In genomic region chr10:45972106-45972812, GRCh38 we compare ENCODE assay signal across 8 cellular contexts. TPM values are rescaled to one million over a fixed set of nuclear protein-coding genes. Genes with fewer than 3 reads are reported as not detected.
DNase-seq lines count a peak whose midpoint lies in the region; ATAC-seq and TF ChIP-seq lines count a peak whose summit lies in the region.
"Not testable (repeated sequence)": the region's sequence is repeated elsewhere in the genome, so short reads cannot be mapped to it uniquely, and the experiment has no call there.

A gene with protein sequence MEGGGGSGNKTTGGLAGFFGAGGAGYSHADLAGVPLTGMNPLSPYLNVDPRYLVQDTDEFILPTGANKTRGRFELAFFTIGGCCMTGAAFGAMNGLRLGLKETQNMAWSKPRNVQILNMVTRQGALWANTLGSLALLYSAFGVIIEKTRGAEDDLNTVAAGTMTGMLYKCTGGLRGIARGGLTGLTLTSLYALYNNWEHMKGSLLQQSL (plus strand): TSS chr10:45972489. CDS start chr10:45972625, 136 bp downstream.

- peak; percentile 89 to 94 for ATAC-seq in CD4-positive, CD25-positive, alpha-beta regulatory T cell (ENCODE audit: low read depth in 2 of 2)
- ATAC-seq in GM19452 (IDR thresholded peaks at IDR 0.05; ENCODE audit: unreplicated experiment) (peak; percentile 72), lower lobe of right lung (peak; percentile 98 to 99)

- not testable (repeated sequence) for H3K36me3 ChIP-seq in CD4-positive, CD25-positive, alpha-beta regulatory T cell (ENCODE audit: control insufficient read depth, insufficient read depth, low read length); lower lobe of right lung

- not testable (repeated sequence) for H3K27me3 Mint-ChIP-seq in CD4-positive, CD25-positive, alpha-beta regulatory T cell

- not testable (repeated sequence) for H3K27me3 ChIP-seq in CD4-positive, CD25-positive, alpha-beta regulatory T cell (ENCODE audit: control insufficient read depth, insufficient read depth, low read length); lower lobe of right lung (ENCODE audit: low read depth)

- TF ChIP-seq CTCF in lower lobe of right lung (IDR thresholded peaks at IDR 0.05), result not testable (repeated sequence)

- peak within 1 kb of the TSS; percentile 66 for H3K27ac ChIP-seq in CD4-positive, CD25-positive, alpha-beta regulatory T cell (ENCODE audit: insufficient read depth, low read length, poor library complexity, severe bottlenecking)
- H3K27ac ChIP-seq in lower lobe of right lung, result peak within 1 kb of the TSS; percentile 79

- peaks cover 13 to 59% (median 39%) of the 10 kb centered on the region in 4 donors for H3K4me1 Mint-ChIP-seq in CD4-positive, CD25-positive, alpha-beta regulatory T cell

- DNase-seq in CD4-positive, CD25-positive, alpha-beta regulatory T cell, result peak; percentile 84 to 91 (median 89)
- peak; percentile 89 for DNase-seq in HK-2 (ENCODE audit: unreplicated experiment)
- peak; percentile 63 for DNase-seq in NK-92 treated with Interleukin-12 subunit alpha and Interleukin-12 subunit beta, amount 100 ng/mL, for 24 hours (lab: John Stamatoyannopoulos, UW)
- DNase-seq in activated CD8-positive, alpha-beta memory T cell treated with anti-CD3 and anti-CD28 coated beads for 24 hours, result peak; percentile 95
- peak; percentile 86 for DNase-seq in effector CD4-positive, alpha-beta T cell
- DNase-seq in lower lobe of right lung, result peak; percentile 92
- DNase-seq in stimulated activated CD4-positive, alpha-beta T cell treated with anti-CD3 and anti-CD28 coated beads, Interleukin-4, amount 100 ng/mL, for 24 hours, result peak; percentile 87

- not testable (repeated sequence) for H3K9me3 Mint-ChIP-seq in CD4-positive, CD25-positive, alpha-beta regulatory T cell

- H3K36me3 Mint-ChIP-seq in CD4-positive, CD25-positive, alpha-beta regulatory T cell, result not testable (repeated sequence)

- intact Hi-C loops in lower lobe of right lung (cut with DNase I), result not testable (repeated sequence)

- peak within 1 kb of the TSS; percentile 90 to 98 (median 97) for H3K27ac Mint-ChIP-seq in CD4-positive, CD25-positive, alpha-beta regulatory T cell

- H3K4me3 ChIP-seq in CD4-positive, CD25-positive, alpha-beta regulatory T cell (ENCODE audit: low read depth, low read length), result peak within 1 kb of the TSS; percentile 93
- peak within 1 kb of the TSS; percentile 84 for H3K4me3 ChIP-seq in lower lobe of right lung

- H3K4me3 Mint-ChIP-seq in CD4-positive, CD25-positive, alpha-beta regulatory T cell, result peak within 1 kb of the TSS; percentile 95 to 100 (median 98)

- not testable (repeated sequence) for H3K9me3 ChIP-seq in CD4-positive, CD25-positive, alpha-beta regulatory T cell (ENCODE audit: control insufficient read depth in 2 of 2, low read length in 2 of 2); lower lobe of right lung

- H3K4me1 ChIP-seq in CD4-positive, CD25-positive, alpha-beta regulatory T cell (ENCODE audit: control insufficient read depth, insufficient read depth, low read length, poor library complexity, severe bottlenecking), result peaks cover 23% of the 10 kb centered on the region
- H3K4me1 ChIP-seq in lower lobe of right lung, result peaks cover 23% of the 10 kb centered on the region

RNA-seq across cellular contexts. Expression of the gene that starts here (rescaled TPM):
- total RNA-seq in CD4-positive, CD25-positive, alpha-beta regulatory T cell, result 32.1 TPM
- 10 to 100 TPM; 73.9 to 90.1 (median 76.0) TPM for polyA plus RNA-seq in CD4-positive, CD25-positive, alpha-beta regulatory T cell
- total RNA-seq in lower lobe of right lung, result 34.2 TPM

Comparison
In these comparisons a context has a peak if more than half of its experiments do, and no peak if none do; other contexts are left out.
1. Peak in every context shown above with its lines: DNase-seq, ATAC-seq, H3K4me3 ChIP-seq and H3K27ac ChIP-seq.